ENCODE assay signal across 18 cellular contexts in genomic region chr4:40425799-40426574, GRCh38.
DNase-seq lines count a peak whose midpoint lies in the region; ATAC-seq, FAIRE-seq and TF ChIP-seq lines count a peak whose summit lies in the region.
"Had no signal": no experiment of that assay in that cellular context is flagged by ENCODE, and none has a peak within 500 bp of the region (broad histone marks: within the 10 kb centered on the region; RNA-seq: fewer than 3 reads in every experiment).

No MANE protein-coding gene starts in this region.

- no peak overlapping the region for H3K4me3 ChIP-seq in kidney (ENCODE audit: low read length in 2 of 2)
- no peak overlapping the region for H3K4me3 ChIP-seq in neural progenitor cell

- H3K4me1 ChIP-seq in kidney (ENCODE audit: control insufficient read depth in 1 of 2, insufficient read depth in 1 of 2, low read depth in 1 of 2, low read length in 2 of 2) (peaks cover 0 to 5% of the 10 kb centered on the region in 2 donors), neural progenitor cell (peaks cover 3% of the 10 kb centered on the region)

- peak; percentile 62 for ATAC-seq in WTC11
- ATAC-seq: HCT116 had no signal

- no peaks in the 10 kb centered on the region for H3K27me3 ChIP-seq in neural progenitor cell

- intact Hi-C loops in CD14-positive monocyte (cut with micrococcal nuclease) = no loop called here
- intact Hi-C loops in kidney (cut with DNase I) = no loop called here

- peak overlapping the region in 5 of 7 donors; percentile 3 to 77 (median 57) for H3K27ac Mint-ChIP-seq in CD14-positive monocyte
- H3K27ac Mint-ChIP-seq in WTC11 = no peak overlapping the region; the same call in 1 of the 2 replicates
- H3K27ac Mint-ChIP-seq in neural progenitor cell = no peak overlapping the region
- H3K27ac Mint-ChIP-seq: B cell; CD4-positive, alpha-beta memory T cell had no signal

- no peaks in the 10 kb centered on the region for H3K79me2 ChIP-seq in neural progenitor cell (ENCODE audit: low read depth)

- no peak for FAIRE-seq in kidney (lab: Jason Lieb, UNC)
- FAIRE-seq: A204.1, G401.6, GM12892, H54 had no signal

- H3K4me3 Mint-ChIP-seq in CD14-positive monocyte = no peak overlapping the region
- no peak overlapping the region for H3K4me3 Mint-ChIP-seq in WTC11
- H3K4me3 Mint-ChIP-seq in neural progenitor cell = no peak overlapping the region
- H3K4me3 Mint-ChIP-seq: B cell; CD4-positive, alpha-beta memory T cell had no signal

- CTCF ChIA-PET in WTC11 (lab: Charles Lee) (no interaction called here), GM10248 (lab: Yijun Ruan, JAX) (no interaction called here)

- H3K27me3 Mint-ChIP-seq in CD14-positive monocyte (ENCODE audit: low read depth in 3 of 3) = no peaks in the 10 kb centered on the region
- H3K27me3 Mint-ChIP-seq in WTC11 (ENCODE audit: low read depth) = no peaks in the 10 kb centered on the region
- H3K27me3 Mint-ChIP-seq in neural progenitor cell (ENCODE audit: insufficient read depth, low read depth) = peaks cover 2% of the 10 kb centered on the region
- H3K27me3 Mint-ChIP-seq: B cell had no signal

- H3K36me3 ChIP-seq in kidney (ENCODE audit: control insufficient read depth in 1 of 2, insufficient read depth in 2 of 2, low read length in 2 of 2) (peaks cover 10 to 48% of the 10 kb centered on the region in 2 donors), neural progenitor cell (no peaks in the 10 kb centered on the region)

- H4K20me1 ChIP-seq in neural progenitor cell (ENCODE audit: low read depth) = no peaks in the 10 kb centered on the region

- H3K9me3 Mint-ChIP-seq in CD14-positive monocyte (peaks cover 0 to 2% (median 0%) of the 10 kb centered on the region in 7 donors), WTC11 (no peaks in the 10 kb centered on the region), neural progenitor cell (no peaks in the 10 kb centered on the region)

- no peaks in the 10 kb centered on the region for H3F3A ChIP-seq in neural progenitor cell (ENCODE audit: low read depth)

- peak overlapping the region; percentile 14 for H2AFZ ChIP-seq in neural progenitor cell (replicated peaks)

- POLR2A ChIA-PET in WTC11 (lab: Charles Lee) (no interaction called here), GM10248 (lab: Yijun Ruan, JAX) (no interaction called here)

- in situ Hi-C loops in G401 (cut with HindIII; ENCODE audit: low sequenced_read_pairs) = no loop called here

- peaks cover 5% of the 10 kb centered on the region for H3K4me1 Mint-ChIP-seq in CD14-positive monocyte
- H3K4me1 Mint-ChIP-seq in WTC11 = no peaks in the 10 kb centered on the region
- H3K4me1 Mint-ChIP-seq in neural progenitor cell = no peaks in the 10 kb centered on the region
- H3K4me1 Mint-ChIP-seq: B cell; CD4-positive, alpha-beta memory T cell had no signal

- H3K36me3 Mint-ChIP-seq in CD14-positive monocyte (peaks cover 73 to 85% of the 10 kb centered on the region in 2 donors), WTC11 (peaks cover 64% of the 10 kb centered on the region), neural progenitor cell (no peaks in the 10 kb centered on the region)
- H3K36me3 Mint-ChIP-seq: CD4-positive, alpha-beta memory T cell had no signal

- no peaks in the 10 kb centered on the region for H3K9me3 ChIP-seq in kidney (ENCODE audit: control insufficient read depth in 1 of 2, low read length in 2 of 2)
- H3K9me3 ChIP-seq in neural progenitor cell (ENCODE audit: low read depth) = no peaks in the 10 kb centered on the region

- TF ChIP-seq CTCF in CD14-positive monocyte (IDR thresholded peaks at IDR 0.05) (no peak), WTC11 (IDR thresholded peaks at IDR 0.05) (no peak), kidney (IDR thresholded peaks at IDR 0.05; ENCODE audit: borderline replicate concordance, extremely low read depth, insufficient read depth) (no peak), neural progenitor cell (IDR thresholded peaks at IDR 0.05) (no peak), GM10248 (IDR thresholded peaks at IDR 0.05; ENCODE audit: control extremely low read depth, extremely low read depth, low read depth, missing control alignments) (no peak)

- H3K27ac ChIP-seq in kidney (ENCODE audit: low read depth in 2 of 2, low read length in 2 of 2) = no peak overlapping the region
- no peak overlapping the region for H3K27ac ChIP-seq in neural progenitor cell
- H3K27ac ChIP-seq: HL-60 had no signal

- H3K9ac ChIP-seq in kidney (ENCODE audit: low read length in 2 of 2) = no peak overlapping the region
- H3K9ac ChIP-seq in neural progenitor cell = no peak overlapping the region

- no peak overlapping the region for H3K4me2 ChIP-seq in neural progenitor cell

- DNase-seq in CD14-positive monocyte (ENCODE audit: low spot score) (no peak), WTC11 (ENCODE audit: low spot score) (no peak), kidney (peak; percentile 66), neural progenitor cell (ENCODE audit: low spot score) (no peak), amygdala (lab: John Stamatoyannopoulos, UW) (no peak), G401 (ENCODE audit: low spot score) (no peak), GM10248 (ENCODE audit: extremely low spot score) (no peak)
- DNase-seq: C1 segment of cervical spinal cord; CD4-positive, alpha-beta memory T cell; DMS79; IMR-90 had no signal

TF ChIP-seq in WTC11, 78 proteins besides CTCF, POLR2A, EP300 and RAD21:
- no peak for TF ChIP-seq USF1 (CRISPR knock-in tag; IDR thresholded peaks at IDR 0.05)
- TF ChIP-seq, protein P1, sequence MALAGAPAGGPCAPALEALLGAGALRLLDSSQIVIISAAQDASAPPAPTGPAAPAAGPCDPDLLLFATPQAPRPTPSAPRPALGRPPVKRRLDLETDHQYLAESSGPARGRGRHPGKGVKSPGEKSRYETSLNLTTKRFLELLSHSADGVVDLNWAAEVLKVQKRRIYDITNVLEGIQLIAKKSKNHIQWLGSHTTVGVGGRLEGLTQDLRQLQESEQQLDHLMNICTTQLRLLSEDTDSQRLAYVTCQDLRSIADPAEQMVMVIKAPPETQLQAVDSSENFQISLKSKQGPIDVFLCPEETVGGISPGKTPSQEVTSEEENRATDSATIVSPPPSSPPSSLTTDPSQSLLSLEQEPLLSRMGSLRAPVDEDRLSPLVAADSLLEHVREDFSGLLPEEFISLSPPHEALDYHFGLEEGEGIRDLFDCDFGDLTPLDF (CRISPR knock-in tag; IDR thresholded peaks at IDR 0.05) = no peak
- no peak for TF ChIP-seq ESRRA (CRISPR knock-in tag; IDR thresholded peaks at IDR 0.05; ENCODE audit: borderline replicate concordance)
- TF ChIP-seq JUN (CRISPR knock-in tag; IDR thresholded peaks at IDR 0.05) = no peak

Comparison
In these comparisons a context has a peak if more than half of its experiments do, and no peak if none do; other contexts are left out.
1. H3K27ac Mint-ChIP-seq: peak in CD14-positive monocyte (5 of 7); none in WTC11 (single experiment) and neural progenitor cell (single experiment).